4 cellular contexts compared by ENCODE assay signal in genomic region chr9:99670886-99671285, GRCh38.
DNase-seq lines count a peak whose midpoint lies in the region; ATAC-seq lines count a peak whose summit lies in the region.
"Not testable (repeated sequence)": the region's sequence is repeated elsewhere in the genome, so short reads cannot be mapped to it uniquely, and the experiment has no call there.

No MANE protein-coding gene starts in this region.

- peak overlapping the region; percentile 21 for H3K27ac Mint-ChIP-seq in activated naive CD8-positive, alpha-beta T cell treated with anti-CD3 and anti-CD28 coated beads, Interleukin-2, amount 10 ng/mL, durations not matched to agents 7 days and 5 days

- peaks cover 28% of the 10 kb centered on the region for H3K9me3 ChIP-seq in NT2/D1 (ENCODE audit: insufficient read depth, low read length)
- not testable (repeated sequence) for H3K9me3 ChIP-seq in iPS-15b (ENCODE audit: control insufficient read depth, insufficient read depth, low read length)

- ATAC-seq in activated naive CD8-positive, alpha-beta T cell treated with anti-CD3 and anti-CD28 coated beads, Interleukin-2, amount 10 ng/mL, durations not matched to agents 7 days and 5 days (ENCODE audit: low read depth): not testable (repeated sequence)

- H3K9me3 Mint-ChIP-seq in activated naive CD8-positive, alpha-beta T cell treated with anti-CD3 and anti-CD28 coated beads, Interleukin-2, amount 10 ng/mL, durations not matched to agents 7 days and 5 days: not testable (repeated sequence)

- not testable (repeated sequence) for H3K27me3 Mint-ChIP-seq in activated naive CD8-positive, alpha-beta T cell treated with anti-CD3 and anti-CD28 coated beads, Interleukin-2, amount 10 ng/mL, durations not matched to agents 7 days and 5 days

- not testable (repeated sequence) for H3K36me3 ChIP-seq in H7 (replicated peaks; ENCODE audit: control insufficient read depth, insufficient read depth, low read length); NT2/D1 (ENCODE audit: insufficient read depth, insufficient read length, low read length); iPS-15b (ENCODE audit: control insufficient read depth, insufficient read depth, low read length)

- H3K27me3 ChIP-seq in H7 (ENCODE audit: control insufficient read depth, insufficient read depth, low read length); NT2/D1 (ENCODE audit: insufficient read depth, insufficient read length); iPS-15b (ENCODE audit: control insufficient read depth, insufficient read depth, low read length): not testable (repeated sequence)

- H3K4me3 ChIP-seq in H7 (ENCODE audit: insufficient read depth, low read depth, low read length) (peak overlapping the region; percentile 30; the same call in 1 of the 2 replicates), NT2/D1 (ENCODE audit: insufficient read length, low read depth) (peak overlapping the region; percentile 30), iPS-15b (ENCODE audit: low read depth, low read length) (peak overlapping the region; percentile 41)

- not testable (repeated sequence) for H3K9ac ChIP-seq in NT2/D1 (ENCODE audit: insufficient read length, low read depth)
- H3K9ac ChIP-seq in iPS-15b (ENCODE audit: low read depth, low read length): peak overlapping the region; percentile 70

- not testable (repeated sequence) for H3K4me1 ChIP-seq in NT2/D1 (ENCODE audit: insufficient read depth, insufficient read length); iPS-15b (ENCODE audit: control insufficient read depth, insufficient read depth, low read length)

- H3K4me3 Mint-ChIP-seq in activated naive CD8-positive, alpha-beta T cell treated with anti-CD3 and anti-CD28 coated beads, Interleukin-2, amount 10 ng/mL, durations not matched to agents 7 days and 5 days: not testable (repeated sequence)

- not testable (repeated sequence) for DNase-seq in H7; NT2/D1 (ENCODE audit: low read depth, low spot score); activated naive CD8-positive, alpha-beta T cell treated with anti-CD3 and anti-CD28 coated beads, Interleukin-2, amount 10 ng/mL, durations not matched to agents 7 days and 5 days

- POLR2A ChIA-PET in activated naive CD8-positive, alpha-beta T cell treated with anti-CD3 and anti-CD28 coated beads, Interleukin-2, amount 10 ng/mL, durations not matched to agents 7 days and 5 days (lab: Charles Lee): not testable (repeated sequence)

- H3K36me3 Mint-ChIP-seq in activated naive CD8-positive, alpha-beta T cell treated with anti-CD3 and anti-CD28 coated beads, Interleukin-2, amount 10 ng/mL, durations not matched to agents 7 days and 5 days: not testable (repeated sequence)

- H3K4me1 Mint-ChIP-seq in activated naive CD8-positive, alpha-beta T cell treated with anti-CD3 and anti-CD28 coated beads, Interleukin-2, amount 10 ng/mL, durations not matched to agents 7 days and 5 days: not testable (repeated sequence)
